ENCODE assay signal across 1 cellular context in genomic region chr1:153545067-153546055, GRCh38.
TF ChIP-seq lines count a peak whose summit lies in the region.

S100A4 (minus strand) TSS chr1:153545806; CDS start chr1:153544794, 1,012 bp downstream.

TF ChIP-seq in HepG2, 621 proteins besides CTCF, POLR2A, EP300 and RAD21 (continued from another document):
- TF ChIP-seq IRF9 (CRISPR knock-in tag; IDR thresholded peaks at IDR 0.05; ENCODE audit: borderline replicate concordance): peak; percentile 36; the same call in 1 of the 2 replicates
- TF ChIP-seq KDM3A (CRISPR knock-in tag; IDR thresholded peaks at IDR 0.05; ENCODE audit: low read depth): no peak
- peak; percentile 34; the same call in 1 of the 2 replicates for TF ChIP-seq FOXC1 (CRISPR knock-in tag; IDR thresholded peaks at IDR 0.05; ENCODE audit: borderline replicate concordance)
- no peak for TF ChIP-seq SOX6 (IDR thresholded peaks at IDR 0.05)
- peak; percentile 82 for TF ChIP-seq SOX6 (CRISPR knock-in tag; IDR thresholded peaks at IDR 0.05)
- TF ChIP-seq PREB (CRISPR knock-in tag; IDR thresholded peaks at IDR 0.05): no peak
- TF ChIP-seq MXD1 (CRISPR knock-in tag; IDR thresholded peaks at IDR 0.05): peak; percentile 29; the same call in 1 of the 2 replicates
- no peak for TF ChIP-seq TCF12 (IDR thresholded peaks at IDR 0.05)
- TF ChIP-seq TCF12 (CRISPR knock-in tag; IDR thresholded peaks at IDR 0.05): no peak
- no peak for TF ChIP-seq TEAD2 (CRISPR knock-in tag; IDR thresholded peaks at IDR 0.05)
- no peak for TF ChIP-seq ZFYVE20 (CRISPR knock-in tag; IDR thresholded peaks at IDR 0.05; ENCODE audit: borderline replicate concordance, low read depth)
- no peak for TF ChIP-seq RXRB (CRISPR knock-in tag; IDR thresholded peaks at IDR 0.05; ENCODE audit: borderline replicate concordance)
- TF ChIP-seq ZNF18 (CRISPR knock-in tag; IDR thresholded peaks at IDR 0.05; ENCODE audit: insufficient replicate concordance): no peak
- TF ChIP-seq ZBTB38 (CRISPR knock-in tag; IDR thresholded peaks at IDR 0.05): peak; percentile 80
- peak; percentile 84; the same call in 1 of the 2 replicates for TF ChIP-seq BORCS8-MEF2B (CRISPR knock-in tag; IDR thresholded peaks at IDR 0.05)
- TF ChIP-seq FOSL1 (CRISPR knock-in tag; IDR thresholded peaks at IDR 0.05; ENCODE audit: borderline replicate concordance): no peak
- no peak for TF ChIP-seq GMEB2 (CRISPR knock-in tag; IDR thresholded peaks at IDR 0.05; ENCODE audit: low read depth)
- TF ChIP-seq TOE1 (CRISPR knock-in tag; IDR thresholded peaks at IDR 0.05): no peak
- no peak for TF ChIP-seq ELF1 (CRISPR knock-in tag; IDR thresholded peaks at IDR 0.05)
- no peak for TF ChIP-seq DZIP1 (CRISPR knock-in tag; IDR thresholded peaks at IDR 0.05)
